ENCODE assay signal across 24 cellular contexts in genomic region chr18:49170925-49171509, GRCh38.
A peak's percentile ranks its signal among the peaks of the same experiment; 100 is the strongest.
DNase-seq lines count a peak whose midpoint lies in the region; ATAC-seq and TF ChIP-seq lines count a peak whose summit lies in the region.
"Had no signal": no experiment of that assay in that cellular context is flagged by ENCODE, and none has a peak within 500 bp of the region (broad histone marks: within the 10 kb centered on the region; RNA-seq: fewer than 3 reads in every experiment).

No MANE protein-coding gene starts in this region.

- DNase-seq in natural killer cell treated with Interleukin-12 subunit alpha and Interleukin-12 subunit beta and Interleukin-15 and Interleukin-18, amount 100 ng/mL, for 72 hours (ENCODE audit: low spot score): no peak
- DNase-seq in natural killer cell (no peak), heart right ventricle (no peak), WERI-Rb-1 (no peak)
- DNase-seq: activated CD4-positive, alpha-beta T cell treated with anti-CD3 and anti-CD28 coated beads for 1 hour; activated naive CD8-positive, alpha-beta T cell treated with anti-CD3 and anti-CD28 coated beads, Interleukin-2, amount 10 ng/mL, durations not matched to agents 7 days and 5 days; brain microvascular endothelial cell; CD8-positive, alpha-beta memory T cell; cortex of kidney; foreskin keratinocyte; IMR-90; mesendoderm; MM.1S; NCI-H2029 treated with DMSO at 0.1 percent for 48 hours; SHP77 treated with DMSO at 0.1 percent for 48 hours; spleen; substantia nigra had no signal

- peaks cover 71% of the 10 kb centered on the region for H3K4me1 ChIP-seq in OCI-LY1 (ENCODE audit: insufficient read depth, low read length, severe bottlenecking)
- H3K4me1 ChIP-seq in heart right ventricle: peaks cover 0 to 28% (median 9%) of the 10 kb centered on the region in 9 donors
- H3K4me1 ChIP-seq: foreskin keratinocyte had no signal

- 58 to 64% methylated on average over 7 of the region's 7 CpGs for WGBS in heart right ventricle, 2 donors

- H3K4me2 ChIP-seq in OCI-LY1 (ENCODE audit: low read length): peak overlapping the region; percentile 45

- H3K27me3 ChIP-seq in OCI-LY1 (ENCODE audit: insufficient read depth, low read length): no peaks in the 10 kb centered on the region
- H3K27me3 ChIP-seq in heart right ventricle: no peaks in the 10 kb centered on the region
- H3K27me3 ChIP-seq in WERI-Rb-1 (ENCODE audit: insufficient read depth, low read depth, severe bottlenecking): no peaks in the 10 kb centered on the region
- H3K27me3 ChIP-seq: brain microvascular endothelial cell, foreskin keratinocyte, spleen, vagina had no signal

- H3K4me3 ChIP-seq in OCI-LY1 (ENCODE audit: low read depth, low read length, poor library complexity, severe bottlenecking): no peak overlapping the region
- no peak overlapping the region for H3K4me3 ChIP-seq in heart right ventricle
- H3K4me3 ChIP-seq in WERI-Rb-1 (ENCODE audit: low read depth, low read length): no peak overlapping the region
- H3K4me3 ChIP-seq: spleen, vagina had no signal

- no peaks in the 10 kb centered on the region for H3K9me2 ChIP-seq in OCI-LY1 (ENCODE audit: low read depth, low read length)

- intact Hi-C loops in natural killer cell (cut with micrococcal nuclease): loop anchor here (10.0 kb wide), 1 partner anchor 116 kb away; no protein-coding TSS in a partner anchor
- intact Hi-C loops in heart right ventricle (cut with DNase I): loop anchor here in 5 of 10 donors (10.0 kb wide), 3 partner anchors 216 to 496 kb away; partner anchors contain the start of gene SMAD7 (in 1 of the 5)

- H3K9ac ChIP-seq in OCI-LY1 (ENCODE audit: low read length): no peak overlapping the region

- H3K36me3 ChIP-seq in OCI-LY1 (ENCODE audit: insufficient read depth, low read length) (peaks cover 7% of the 10 kb centered on the region; the same call in 1 of the 2 replicates), heart right ventricle (no peaks in the 10 kb centered on the region), WERI-Rb-1 (no peaks in the 10 kb centered on the region)
- H3K36me3 ChIP-seq: brain microvascular endothelial cell, spleen, vagina had no signal

- no peaks in the 10 kb centered on the region for H3K27me3 Mint-ChIP-seq in natural killer cell treated with Interleukin-12 subunit alpha and Interleukin-12 subunit beta and Interleukin-15 and Interleukin-18, amount 100 ng/mL, for 72 hours
- H3K27me3 Mint-ChIP-seq in natural killer cell (ENCODE audit: low read depth in 2 of 2): no peaks in the 10 kb centered on the region
- H3K27me3 Mint-ChIP-seq: activated naive CD8-positive, alpha-beta T cell treated with anti-CD3 and anti-CD28 coated beads, Interleukin-2, amount 10 ng/mL, durations not matched to agents 7 days and 5 days; CD8-positive, alpha-beta memory T cell had no signal

- H3K4me1 Mint-ChIP-seq in natural killer cell treated with Interleukin-12 subunit alpha and Interleukin-12 subunit beta and Interleukin-15 and Interleukin-18, amount 100 ng/mL, for 72 hours (ENCODE audit: low read depth in 2 of 2): peaks cover 58 to 71% of the 10 kb centered on the region in 2 donors
- peaks cover 38 to 48% of the 10 kb centered on the region in 2 donors for H3K4me1 Mint-ChIP-seq in natural killer cell

- no peaks in the 10 kb centered on the region for H3F3A ChIP-seq in OCI-LY1 (ENCODE audit: insufficient read depth, low read length)

- peak overlapping the region; percentile 85 to 86 for H3K27ac Mint-ChIP-seq in natural killer cell treated with Interleukin-12 subunit alpha and Interleukin-12 subunit beta and Interleukin-15 and Interleukin-18, amount 100 ng/mL, for 72 hours
- H3K27ac Mint-ChIP-seq in natural killer cell: no peak overlapping the region
- H3K27ac Mint-ChIP-seq: activated naive CD8-positive, alpha-beta T cell treated with anti-CD3 and anti-CD28 coated beads, Interleukin-2, amount 10 ng/mL, durations not matched to agents 7 days and 5 days had no signal

- H2AFZ ChIP-seq in OCI-LY1 (ENCODE audit: low read length): no peak overlapping the region

- H3K27ac ChIP-seq in OCI-LY1 (ENCODE audit: low read depth, low read length, poor library complexity, severe bottlenecking) (peak overlapping the region; percentile 16), heart right ventricle (no peak overlapping the region), WERI-Rb-1 (no peak overlapping the region)
- H3K27ac ChIP-seq: brain microvascular endothelial cell, epithelial cell of prostate, foreskin keratinocyte, spleen, vagina had no signal

- ATAC-seq in natural killer cell treated with Interleukin-12 subunit alpha and Interleukin-12 subunit beta and Interleukin-15 and Interleukin-18, amount 100 ng/mL, for 72 hours: no peak
- ATAC-seq in natural killer cell: no peak
- peak in 5 of 8 donors; percentile 38 to 61 (median 41) for ATAC-seq in heart right ventricle
- no peak for ATAC-seq in GM18858 (IDR thresholded peaks at IDR 0.05; ENCODE audit: unreplicated experiment)
- ATAC-seq in GM21717 (IDR thresholded peaks at IDR 0.05; ENCODE audit: unreplicated experiment): no peak
- ATAC-seq in GM18511 (IDR thresholded peaks at IDR 0.05; ENCODE audit: unreplicated experiment): no peak
- ATAC-seq: foreskin keratinocyte had no signal

- TF ChIP-seq CTCF in natural killer cell (IDR thresholded peaks at IDR 0.05) (no peak), OCI-LY1 (IDR thresholded peaks at IDR 0.05; ENCODE audit: low read length) (no peak), heart right ventricle (IDR thresholded peaks at IDR 0.05) (no peak), WERI-Rb-1 (IDR thresholded peaks at IDR 0.05; ENCODE audit: low read depth, low read length) (no peak)

- no peaks in the 10 kb centered on the region for H3K36me3 Mint-ChIP-seq in natural killer cell treated with Interleukin-12 subunit alpha and Interleukin-12 subunit beta and Interleukin-15 and Interleukin-18, amount 100 ng/mL, for 72 hours
- no peaks in the 10 kb centered on the region for H3K36me3 Mint-ChIP-seq in natural killer cell

- no peaks in the 10 kb centered on the region for H4K20me1 ChIP-seq in OCI-LY1 (ENCODE audit: insufficient read depth, low read length)

- H3K9me3 Mint-ChIP-seq in natural killer cell treated with Interleukin-12 subunit alpha and Interleukin-12 subunit beta and Interleukin-15 and Interleukin-18, amount 100 ng/mL, for 72 hours: no peaks in the 10 kb centered on the region
- no peaks in the 10 kb centered on the region for H3K9me3 Mint-ChIP-seq in natural killer cell
- H3K9me3 Mint-ChIP-seq: activated naive CD8-positive, alpha-beta T cell treated with anti-CD3 and anti-CD28 coated beads, Interleukin-2, amount 10 ng/mL, durations not matched to agents 7 days and 5 days; CD8-positive, alpha-beta memory T cell; nephron had no signal

- no peaks in the 10 kb centered on the region for H3K79me2 ChIP-seq in OCI-LY1 (ENCODE audit: insufficient read depth, low read length)

- H3K4me3 Mint-ChIP-seq in natural killer cell treated with Interleukin-12 subunit alpha and Interleukin-12 subunit beta and Interleukin-15 and Interleukin-18, amount 100 ng/mL, for 72 hours: peak overlapping the region; percentile 26
- H3K4me3 Mint-ChIP-seq in natural killer cell: no peak overlapping the region
- H3K4me3 Mint-ChIP-seq: activated naive CD8-positive, alpha-beta T cell treated with anti-CD3 and anti-CD28 coated beads, Interleukin-2, amount 10 ng/mL, durations not matched to agents 7 days and 5 days; CD8-positive, alpha-beta memory T cell; nephron had no signal

- H3K9me3 ChIP-seq in OCI-LY1 (ENCODE audit: low read length) (no peaks in the 10 kb centered on the region), heart right ventricle (no peaks in the 10 kb centered on the region), WERI-Rb-1 (ENCODE audit: severe bottlenecking) (no peaks in the 10 kb centered on the region)
- H3K9me3 ChIP-seq: vagina had no signal

Comparison
In these comparisons a context has a peak if more than half of its experiments do, and no peak if none do; other contexts are left out.
1. H3K27ac Mint-ChIP-seq: peak in natural killer cell treated with Interleukin-12 subunit alpha and Interleukin-12 subunit beta and Interleukin-15 and Interleukin-18, amount 100 ng/mL, for 72 hours (2 of 2); none in natural killer cell (0 of 2).
2. ATAC-seq: peak in heart right ventricle (5 of 8); none in natural killer cell treated with Interleukin-12 subunit alpha and Interleukin-12 subunit beta and Interleukin-15 and Interleukin-18, amount 100 ng/mL, for 72 hours (0 of 2), natural killer cell (0 of 3), GM18858 (single experiment), GM21717 (single experiment) and GM18511 (single experiment).